Comparison of ENCODE assay signal across 1 cellular context in the genomic region with DNA sequence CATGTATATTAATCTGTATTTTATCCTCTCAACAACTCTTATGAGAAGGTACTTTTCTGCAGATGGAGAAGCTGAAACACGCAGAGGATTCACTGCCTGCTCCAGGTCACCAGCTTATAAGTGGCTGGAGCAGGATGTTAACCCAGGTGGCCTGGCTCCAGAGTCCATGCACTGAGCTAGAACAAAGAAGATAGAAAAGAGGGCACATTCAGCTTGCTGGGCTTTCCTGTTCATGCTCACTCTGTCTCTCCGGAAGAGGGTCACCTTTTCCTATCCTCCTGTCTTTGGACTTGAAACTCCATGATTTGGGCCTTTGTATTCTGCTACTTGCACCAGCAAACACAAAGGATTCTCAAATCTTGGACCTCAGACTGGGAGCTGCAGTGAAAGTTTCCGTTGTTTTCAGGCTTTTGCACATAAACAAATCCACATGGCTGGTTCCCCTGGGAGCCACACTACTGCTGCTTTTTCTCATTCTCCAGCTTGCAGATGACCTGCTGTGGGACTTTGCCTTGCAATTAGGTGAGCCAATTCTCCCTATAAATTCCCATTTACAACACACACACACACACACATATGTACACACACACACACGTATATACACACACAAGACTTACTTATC.
TF ChIP-seq lines count a peak whose summit lies in the region.

No MANE protein-coding gene starts in this region.

TF ChIP-seq in K562, 482 proteins besides CTCF, POLR2A, EP300 and RAD21 (continued from another document):
- TF ChIP-seq, protein P1, sequence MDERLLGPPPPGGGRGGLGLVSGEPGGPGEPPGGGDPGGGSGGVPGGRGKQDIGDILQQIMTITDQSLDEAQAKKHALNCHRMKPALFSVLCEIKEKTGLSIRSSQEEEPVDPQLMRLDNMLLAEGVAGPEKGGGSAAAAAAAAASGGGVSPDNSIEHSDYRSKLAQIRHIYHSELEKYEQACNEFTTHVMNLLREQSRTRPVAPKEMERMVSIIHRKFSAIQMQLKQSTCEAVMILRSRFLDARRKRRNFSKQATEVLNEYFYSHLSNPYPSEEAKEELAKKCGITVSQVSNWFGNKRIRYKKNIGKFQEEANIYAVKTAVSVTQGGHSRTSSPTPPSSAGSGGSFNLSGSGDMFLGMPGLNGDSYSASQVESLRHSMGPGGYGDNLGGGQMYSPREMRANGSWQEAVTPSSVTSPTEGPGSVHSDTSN (CRISPR knock-in tag; IDR thresholded peaks at IDR 0.05; ENCODE audit: low read depth), result no peak
- TF ChIP-seq, protein P1 (tag; conservative IDR thresholded peaks at IDR 0.05; ENCODE audit: low read depth), result no peak
- TF ChIP-seq DDX20 (tag; IDR thresholded peaks at IDR 0.05; ENCODE audit: low read depth), result no peak
- no peak for TF ChIP-seq ZC3H11A (IDR thresholded peaks at IDR 0.05; ENCODE audit: low read depth, low read length)
